ENCODE assay signal across 24 cellular contexts in the genomic region with DNA sequence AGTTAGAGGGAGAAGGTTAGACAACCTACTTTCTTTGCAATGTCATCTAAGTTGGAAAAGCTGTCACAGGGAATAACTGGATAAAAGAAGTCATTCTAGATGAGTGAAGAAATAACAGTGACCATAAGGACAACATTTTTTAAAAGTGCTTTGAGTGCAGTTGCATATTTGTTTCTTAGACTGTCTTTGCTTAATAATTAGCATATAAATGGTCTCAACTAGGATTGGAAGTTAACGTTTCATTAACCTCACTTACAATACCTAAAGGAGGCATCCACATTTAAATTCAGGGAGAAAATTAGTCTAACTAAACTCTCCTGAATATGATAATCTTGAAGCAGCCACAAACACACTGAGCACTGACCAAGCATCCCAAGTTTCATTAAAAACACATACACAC.
DNase-seq lines count a peak whose midpoint lies in the region; ATAC-seq and TF ChIP-seq lines count a peak whose summit lies in the region.
"Had no signal": no experiment of that assay in that cellular context is flagged by ENCODE, and none has a peak within 500 bp of the region (broad histone marks: within the 10 kb centered on the region; RNA-seq: fewer than 3 reads in every experiment).

No MANE protein-coding gene starts in this region.

- H3K27me3 Mint-ChIP-seq in MCF 10A (ENCODE audit: insufficient read depth, unreplicated experiment), result no peaks in the 10 kb centered on the region
- H3K27me3 Mint-ChIP-seq in activated CD4-positive, alpha-beta memory T cell treated with anti-CD3 and anti-CD28 coated beads, Interleukin-2, amount 10 ng/mL, durations not matched to agents 7 days and 5 days, result no peaks in the 10 kb centered on the region
- H3K27me3 Mint-ChIP-seq: CD8-positive, alpha-beta memory T cell had no signal

- H4K20me1 ChIP-seq in SU-DHL-6 (ENCODE audit: low read depth, low read length) (no peaks in the 10 kb centered on the region), MM.1S (ENCODE audit: insufficient read depth, low read length) (no peaks in the 10 kb centered on the region)

- POLR2A ChIA-PET in MCF 10A (lab: Yijun Ruan, JAX), result no interaction called here
- POLR2A ChIA-PET in activated CD4-positive, alpha-beta memory T cell treated with anti-CD3 and anti-CD28 coated beads, Interleukin-2, amount 10 ng/mL, durations not matched to agents 7 days and 5 days (lab: Charles Lee), result no interaction called here

- H3K27ac ChIP-seq in breast epithelium (no peak overlapping the region), SU-DHL-6 (ENCODE audit: low read depth, low read length) (no peak overlapping the region), iPS-20b (ENCODE audit: low read length) (no peak overlapping the region), MM.1S (ENCODE audit: low read length) (no peak overlapping the region)
- H3K27ac ChIP-seq: 22Rv1, KMS-11, SK-N-MC had no signal

- H3K4me2 ChIP-seq in SU-DHL-6 (ENCODE audit: low read depth, low read length, poor library complexity, severe bottlenecking) (no peak overlapping the region), MM.1S (ENCODE audit: low read depth, low read length) (no peak overlapping the region)
- H3K4me2 ChIP-seq: KMS-11 had no signal

- H3K9ac ChIP-seq in SU-DHL-6 (ENCODE audit: low read length), result no peak overlapping the region
- H3K9ac ChIP-seq in iPS-20b (ENCODE audit: low read depth, low read length), result peak overlapping the region; percentile 25; the same call in 1 of the 2 replicates
- no peak overlapping the region for H3K9ac ChIP-seq in MM.1S (ENCODE audit: low read length)
- H3K9ac ChIP-seq: KMS-11 had no signal

- no TSS peak for BruUV-seq in MCF 10A (replicated peaks; lab: Mats Ljungman, UMichigan)

- no peaks in the 10 kb centered on the region for H3K4me1 Mint-ChIP-seq in MCF 10A (ENCODE audit: insufficient read depth, unreplicated experiment)
- no peaks in the 10 kb centered on the region for H3K4me1 Mint-ChIP-seq in activated CD4-positive, alpha-beta memory T cell treated with anti-CD3 and anti-CD28 coated beads, Interleukin-2, amount 10 ng/mL, durations not matched to agents 7 days and 5 days
- H3K4me1 Mint-ChIP-seq in stimulated activated effector memory CD8-positive, alpha-beta T cell treated with anti-CD3 and anti-CD28 coated beads, Interleukin-12 subunit alpha, Interleukin-12 subunit beta, amount 100 ng/mL, for 72 hours, result no peaks in the 10 kb centered on the region
- H3K4me1 Mint-ChIP-seq: CD8-positive, alpha-beta memory T cell had no signal

- H3K27me3 ChIP-seq in breast epithelium (no peaks in the 10 kb centered on the region), SU-DHL-6 (ENCODE audit: low read length) (no peaks in the 10 kb centered on the region), iPS-20b (ENCODE audit: insufficient read depth, low read length) (no peaks in the 10 kb centered on the region), MM.1S (replicated peaks; ENCODE audit: insufficient read depth, low read length) (no peaks in the 10 kb centered on the region)

- H3K36me3 ChIP-seq in breast epithelium, result no peaks in the 10 kb centered on the region
- H3K36me3 ChIP-seq in SU-DHL-6 (ENCODE audit: low read length), result no peaks in the 10 kb centered on the region
- no peaks in the 10 kb centered on the region for H3K36me3 ChIP-seq in iPS-20b (ENCODE audit: insufficient read depth, low read depth, low read length)
- H3K36me3 ChIP-seq in MM.1S (replicated peaks; ENCODE audit: insufficient read depth, low read length), result no peaks in the 10 kb centered on the region

- DNase-seq in MCF 10A (ENCODE audit: unreplicated experiment) (no peak), breast epithelium (ENCODE audit: low spot score in 2 of 2) (no peak), MM.1S (no peak), ACHN (no peak)
- no peak for DNase-seq in activated CD4-positive, alpha-beta memory T cell treated with anti-CD3 and anti-CD28 coated beads, Interleukin-2, amount 10 ng/mL, durations not matched to agents 7 days and 5 days
- DNase-seq in stimulated activated effector memory CD8-positive, alpha-beta T cell treated with anti-CD3 and anti-CD28 coated beads, Interleukin-12 subunit alpha, Interleukin-12 subunit beta, amount 100 ng/mL, for 72 hours (ENCODE audit: low spot score in 2 of 2), result no peak
- DNase-seq: AML-193; C1 segment of cervical spinal cord; Calu3; CD8-positive, alpha-beta memory T cell; DMS153; MV-4-11; NCI-H1105 treated with DMSO at 0.1 percent for 48 hours; NCI-H2029 treated with DMSO at 0.1 percent for 48 hours; NCI-H2171; NCI-H345; NCI-H524; NCI-H774; SHP77 had no signal

- H3K4me3 ChIP-seq in breast epithelium (no peak overlapping the region), SU-DHL-6 (ENCODE audit: insufficient read depth, low read length, poor library complexity, severe bottlenecking) (no peak overlapping the region), iPS-20b (ENCODE audit: low read length) (no peak overlapping the region), MM.1S (ENCODE audit: low read length) (no peak overlapping the region)
- H3K4me3 ChIP-seq: SK-N-MC had no signal

- no peaks in the 10 kb centered on the region for H3K36me3 Mint-ChIP-seq in MCF 10A (ENCODE audit: insufficient read depth, unreplicated experiment)
- no peaks in the 10 kb centered on the region for H3K36me3 Mint-ChIP-seq in activated CD4-positive, alpha-beta memory T cell treated with anti-CD3 and anti-CD28 coated beads, Interleukin-2, amount 10 ng/mL, durations not matched to agents 7 days and 5 days (ENCODE audit: low read depth)
- H3K36me3 Mint-ChIP-seq in stimulated activated effector memory CD8-positive, alpha-beta T cell treated with anti-CD3 and anti-CD28 coated beads, Interleukin-12 subunit alpha, Interleukin-12 subunit beta, amount 100 ng/mL, for 72 hours, result no peaks in the 10 kb centered on the region
- H3K36me3 Mint-ChIP-seq: CD8-positive, alpha-beta memory T cell had no signal

- H3K9me2 ChIP-seq in SU-DHL-6 (replicated peaks; ENCODE audit: insufficient read depth, low read length), result no peaks in the 10 kb centered on the region
- no peaks in the 10 kb centered on the region for H3K9me2 ChIP-seq in MM.1S (replicated peaks; ENCODE audit: insufficient read depth, low read length)

- H3K9me3 Mint-ChIP-seq in MCF 10A (ENCODE audit: unreplicated experiment), result no peaks in the 10 kb centered on the region
- H3K9me3 Mint-ChIP-seq in activated CD4-positive, alpha-beta memory T cell treated with anti-CD3 and anti-CD28 coated beads, Interleukin-2, amount 10 ng/mL, durations not matched to agents 7 days and 5 days, result peaks cover 2% of the 10 kb centered on the region
- H3K9me3 Mint-ChIP-seq in stimulated activated effector memory CD8-positive, alpha-beta T cell treated with anti-CD3 and anti-CD28 coated beads, Interleukin-12 subunit alpha, Interleukin-12 subunit beta, amount 100 ng/mL, for 72 hours, result no peaks in the 10 kb centered on the region

- TF ChIP-seq POLR2A in breast epithelium (IDR thresholded peaks at IDR 0.05), result no peak

- in situ Hi-C loops in ACHN (cut with HindIII; ENCODE audit: low pct_ligation_motif_present, low pct_unique_long_range_greater_than_20kb, low sequenced_read_pairs), result no loop called here

- no peak overlapping the region for H3K4me3 Mint-ChIP-seq in MCF 10A (ENCODE audit: unreplicated experiment)
- no peak overlapping the region for H3K4me3 Mint-ChIP-seq in activated CD4-positive, alpha-beta memory T cell treated with anti-CD3 and anti-CD28 coated beads, Interleukin-2, amount 10 ng/mL, durations not matched to agents 7 days and 5 days
- H3K4me3 Mint-ChIP-seq in stimulated activated effector memory CD8-positive, alpha-beta T cell treated with anti-CD3 and anti-CD28 coated beads, Interleukin-12 subunit alpha, Interleukin-12 subunit beta, amount 100 ng/mL, for 72 hours, result no peak overlapping the region
- H3K4me3 Mint-ChIP-seq: CD8-positive, alpha-beta memory T cell had no signal

- CTCF ChIA-PET in MCF 10A (lab: Yijun Ruan, JAX), result no interaction called here
- CTCF ChIA-PET in activated CD4-positive, alpha-beta memory T cell treated with anti-CD3 and anti-CD28 coated beads, Interleukin-2, amount 10 ng/mL, durations not matched to agents 7 days and 5 days (lab: Charles Lee), result no interaction called here

- H3K4me1 ChIP-seq in breast epithelium (no peaks in the 10 kb centered on the region), iPS-20b (ENCODE audit: insufficient read depth, low read length) (peaks cover 12% of the 10 kb centered on the region; the same call in 1 of the 2 replicates), MM.1S (ENCODE audit: low read length) (no peaks in the 10 kb centered on the region)

- H3K27ac Mint-ChIP-seq in MCF 10A (ENCODE audit: low read depth, unreplicated experiment), result peak overlapping the region; percentile 7
- H3K27ac Mint-ChIP-seq in activated CD4-positive, alpha-beta memory T cell treated with anti-CD3 and anti-CD28 coated beads, Interleukin-2, amount 10 ng/mL, durations not matched to agents 7 days and 5 days, result no peak overlapping the region
- H3K27ac Mint-ChIP-seq in stimulated activated effector memory CD8-positive, alpha-beta T cell treated with anti-CD3 and anti-CD28 coated beads, Interleukin-12 subunit alpha, Interleukin-12 subunit beta, amount 100 ng/mL, for 72 hours, result no peak overlapping the region
- H3K27ac Mint-ChIP-seq: CD8-positive, alpha-beta memory T cell had no signal

- H3K9me3 ChIP-seq in breast epithelium (no peaks in the 10 kb centered on the region), SU-DHL-6 (ENCODE audit: insufficient read depth, low read length) (no peaks in the 10 kb centered on the region), iPS-20b (ENCODE audit: insufficient read depth, low read depth, low read length) (peaks cover 13% of the 10 kb centered on the region), MM.1S (replicated peaks; ENCODE audit: insufficient read depth, low read length) (no peaks in the 10 kb centered on the region)

- intact Hi-C loops in MCF 10A (cut with micrococcal nuclease) (no loop called here), breast epithelium (cut with DNase I; ENCODE audit: low total_unique reads) (no loop called here)

- H3K79me2 ChIP-seq in SU-DHL-6 (ENCODE audit: insufficient read depth, low read length), result no peaks in the 10 kb centered on the region
- H3K79me2 ChIP-seq in MM.1S (ENCODE audit: low read length), result no peaks in the 10 kb centered on the region

- peak overlapping the region; percentile 41 for H2AFZ ChIP-seq in SU-DHL-6 (ENCODE audit: low read depth, low read length, severe bottlenecking)
- no peak overlapping the region for H2AFZ ChIP-seq in MM.1S (ENCODE audit: low read length)

- no peak for ATAC-seq in stimulated activated effector memory CD8-positive, alpha-beta T cell treated with anti-CD3 and anti-CD28 coated beads, Interleukin-12 subunit alpha, Interleukin-12 subunit beta, amount 100 ng/mL, for 72 hours

- H3F3A ChIP-seq in SU-DHL-6 (ENCODE audit: insufficient read depth), result no peaks in the 10 kb centered on the region
- no peaks in the 10 kb centered on the region for H3F3A ChIP-seq in MM.1S (ENCODE audit: insufficient read depth, low read length)

- TF ChIP-seq CTCF in MCF 10A (IDR thresholded peaks at IDR 0.05; ENCODE audit: unreplicated experiment), result no peak
- TF ChIP-seq CTCF in breast epithelium (IDR thresholded peaks at IDR 0.05), result no peak
- TF ChIP-seq CTCF in SU-DHL-6 (IDR thresholded peaks at IDR 0.05; ENCODE audit: insufficient read depth, low read length, poor library complexity, severe bottlenecking), result no peak
- no peak for TF ChIP-seq CTCF in MM.1S (IDR thresholded peaks at IDR 0.05; ENCODE audit: low read length)
